Comparison of ENCODE assay signal across 8 cellular contexts in the genomic region with DNA sequence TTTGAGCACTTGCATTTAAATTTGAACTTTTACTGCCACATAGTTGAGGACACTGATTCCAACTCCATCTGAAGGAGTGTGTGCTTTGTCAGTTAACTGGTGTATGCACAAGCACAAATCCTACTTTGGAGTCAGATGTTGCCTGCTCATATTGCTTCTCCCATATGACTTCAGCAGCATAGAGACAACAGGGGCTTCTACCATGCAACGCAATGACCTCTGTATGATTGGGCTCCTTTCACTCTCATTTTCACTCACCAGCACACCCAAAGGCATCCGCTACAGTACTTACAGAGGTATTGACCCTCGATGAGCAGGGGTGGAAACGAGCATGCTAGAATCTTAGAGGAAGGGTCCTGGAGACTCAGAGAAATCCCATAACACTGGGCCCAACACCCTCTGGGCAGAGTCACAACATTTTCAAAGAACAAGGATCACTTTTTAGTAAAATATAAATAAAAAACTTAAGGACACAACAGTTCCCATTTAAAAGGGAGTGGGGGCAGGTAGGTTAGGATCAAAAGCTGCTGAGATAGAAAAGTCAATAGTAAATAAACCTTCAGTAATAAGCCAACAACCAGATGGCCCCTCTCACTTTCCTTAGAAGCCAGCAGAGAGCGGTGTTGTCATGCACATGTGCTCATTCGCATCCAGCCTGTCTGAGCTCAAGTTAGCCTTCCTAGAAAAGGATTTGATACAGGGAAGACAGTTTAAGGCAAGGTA.
DNase-seq lines count a peak whose midpoint lies in the region; ATAC-seq, FAIRE-seq and TF ChIP-seq lines count a peak whose summit lies in the region.

No MANE protein-coding gene starts in this region.

- H3K36me3 Mint-ChIP-seq in memory B cell, result no peaks in the 10 kb centered on the region

- in situ Hi-C loops in Panc1 (cut with HindIII; ENCODE audit: low pct_unique_long_range_greater_than_20kb, low sequenced_read_pairs), result no loop called here

- TF ChIP-seq CTCF in LNCAP (IDR thresholded peaks at IDR 0.05) (peak; percentile 86), Panc1 (IDR thresholded peaks at IDR 0.05) (peak; percentile 83)

- peak; percentile 26 for DNase-seq in CD1c-positive myeloid dendritic cell (ENCODE audit: extremely low spot score)
- DNase-seq in Panc1 (ENCODE audit: low read depth, low spot score), result peak; percentile 45
- peak; percentile 42 to 52 for DNase-seq in memory B cell (ENCODE audit: low spot score in 2 of 2)
- no peak for DNase-seq in stimulated activated CD4-positive, alpha-beta T cell treated with anti-CD3 and anti-CD28 coated beads, Interleukin-4, amount 100 ng/mL, for 1 hour
- DNase-seq in GF-D8 (lab: John Stamatoyannopoulos, UW), result no peak

- CTCF ChIA-PET in Panc1 (lab: Charles Lee), result interaction anchor here (0.5 to 1.0 kb wide), 4 partner anchors 288 to 829 kb away, joined by 3 to 4 read pairs (median 3); no protein-coding TSS in a partner anchor

- no peaks in the 10 kb centered on the region for H3K9me3 ChIP-seq in Panc1 (ENCODE audit: control insufficient read depth, insufficient read depth, low read depth, low read length)

- POLR2A ChIA-PET in Panc1 (lab: Charles Lee), result no interaction called here

- peaks cover 11% of the 10 kb centered on the region for H3K4me1 Mint-ChIP-seq in memory B cell

- peaks cover 2% of the 10 kb centered on the region; the same call in 1 of the 2 replicates for H3K27me3 ChIP-seq in Panc1 (ENCODE audit: control insufficient read depth, insufficient read depth, low read length)

- H3K4me3 ChIP-seq in Panc1 (ENCODE audit: low read depth in 2 of 2, low read length in 2 of 2), result peak overlapping the region; percentile 27 to 32; a peak in 3 of 4 replicates

- ATAC-seq in GM19438 (IDR thresholded peaks at IDR 0.05; ENCODE audit: low read depth, unreplicated experiment) (peak; percentile 72), Panc1 (peak; percentile 98), memory B cell (ENCODE audit: low read depth) (peak; percentile 88)

- no peak overlapping the region for H3K4me3 Mint-ChIP-seq in memory B cell

- no peaks in the 10 kb centered on the region; the same call in 1 of the 2 replicates for H3K4me1 ChIP-seq in Panc1 (ENCODE audit: control insufficient read depth, insufficient read depth, low read length)

- peak; percentile 8 for FAIRE-seq in endometrium (lab: Jason Lieb, UNC)

- intact Hi-C loops in Panc1 (cut with micrococcal nuclease; ENCODE audit: unreplicated experiment), result loop anchor here (5.0 to 10.0 kb wide), 3 partner anchors 489 to 851 kb away; no protein-coding TSS in a partner anchor

- H3K9me3 Mint-ChIP-seq in memory B cell, result no peaks in the 10 kb centered on the region

- H3K27me3 Mint-ChIP-seq in memory B cell, result peaks cover 1% of the 10 kb centered on the region

- H3K27ac Mint-ChIP-seq in memory B cell, result peak overlapping the region; percentile 5

- no peaks in the 10 kb centered on the region for H3K36me3 ChIP-seq in Panc1 (ENCODE audit: control insufficient read depth, insufficient read depth, low read length)

- BruUV-seq in Panc1 (replicated peaks; lab: Mats Ljungman, UMichigan), result no TSS peak

- no peak overlapping the region for H3K27ac ChIP-seq in Panc1 (ENCODE audit: low read length)

Comparison
In these comparisons a context has a peak if more than half of its experiments do, and no peak if none do; other contexts are left out.
1. DNase-seq: peak in CD1c-positive myeloid dendritic cell (single experiment), Panc1 (single experiment) and memory B cell (2 of 2); none in stimulated activated CD4-positive, alpha-beta T cell treated with anti-CD3 and anti-CD28 coated beads, Interleukin-4, amount 100 ng/mL, for 1 hour (single experiment) and GF-D8 (single experiment).
2. Peak in every context shown above with its lines, with median percentiles within 50 percentile points of each other: ATAC-seq.